Comparison of ENCODE assay signal across 8 cellular contexts in the genomic region with DNA sequence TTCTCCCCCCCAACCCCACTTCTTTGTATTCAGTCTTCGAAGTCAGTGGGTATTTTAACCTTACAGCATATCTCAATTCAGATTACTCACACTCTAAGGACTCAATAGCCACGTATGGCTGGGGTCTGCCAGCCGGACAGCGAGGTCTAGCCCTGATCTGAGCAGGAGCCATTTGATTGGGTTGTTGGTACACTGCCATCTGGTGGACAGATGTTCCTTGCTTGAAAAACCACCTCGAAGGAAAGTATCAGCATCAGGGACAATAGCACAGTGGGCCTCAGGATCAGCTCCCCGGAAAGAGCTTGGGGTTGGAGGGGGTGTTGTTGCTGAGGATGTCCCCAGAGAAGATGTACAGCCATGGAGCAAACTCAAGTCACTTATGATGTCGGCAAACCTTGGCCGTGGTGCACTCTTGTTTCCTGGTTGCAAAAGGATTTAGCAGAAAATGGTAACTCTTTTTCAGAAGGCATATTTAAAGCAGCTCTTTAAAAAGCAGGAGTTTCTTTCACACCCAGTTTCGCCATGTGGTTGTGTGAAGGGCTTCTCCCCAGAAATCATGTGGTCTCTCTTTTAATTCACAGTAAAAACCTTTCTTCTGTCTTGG. TPM values are rescaled to one million over a fixed set of nuclear protein-coding genes. Genes with fewer than 3 reads are reported as not detected.
DNase-seq lines count a peak whose midpoint lies in the region; ATAC-seq lines count a peak whose summit lies in the region.

No MANE protein-coding gene starts in this region.

- no peak overlapping the region for H3K4me3 Mint-ChIP-seq in activated CD4-positive, alpha-beta memory T cell treated with anti-CD3 and anti-CD28 coated beads, Interleukin-2, amount 10 ng/mL, durations not matched to agents 7 days and 5 days
- H3K4me3 Mint-ChIP-seq in effector memory CD8-positive, alpha-beta T cell = no peak overlapping the region
- no peak overlapping the region for H3K4me3 Mint-ChIP-seq in memory B cell

- ATAC-seq in HG03175 (IDR thresholded peaks at IDR 0.05; ENCODE audit: unreplicated experiment) = peak; percentile 68
- peak; percentile 62 for ATAC-seq in effector memory CD8-positive, alpha-beta T cell (replicated peaks)
- peak; percentile 53 for ATAC-seq in memory B cell (ENCODE audit: low read depth)
- no peak for ATAC-seq in HG03521 (IDR thresholded peaks at IDR 0.05; ENCODE audit: unreplicated experiment)

- H3K36me3 Mint-ChIP-seq in activated CD4-positive, alpha-beta memory T cell treated with anti-CD3 and anti-CD28 coated beads, Interleukin-2, amount 10 ng/mL, durations not matched to agents 7 days and 5 days (ENCODE audit: low read depth) = no peaks in the 10 kb centered on the region
- no peaks in the 10 kb centered on the region for H3K36me3 Mint-ChIP-seq in effector memory CD8-positive, alpha-beta T cell (ENCODE audit: insufficient read depth)
- no peaks in the 10 kb centered on the region for H3K36me3 Mint-ChIP-seq in memory B cell

- no peak overlapping the region for H3K27ac Mint-ChIP-seq in activated CD4-positive, alpha-beta memory T cell treated with anti-CD3 and anti-CD28 coated beads, Interleukin-2, amount 10 ng/mL, durations not matched to agents 7 days and 5 days
- H3K27ac Mint-ChIP-seq in effector memory CD8-positive, alpha-beta T cell = no peak overlapping the region
- no peak overlapping the region for H3K27ac Mint-ChIP-seq in memory B cell

- H3K4me1 Mint-ChIP-seq in activated CD4-positive, alpha-beta memory T cell treated with anti-CD3 and anti-CD28 coated beads, Interleukin-2, amount 10 ng/mL, durations not matched to agents 7 days and 5 days = peaks cover 12% of the 10 kb centered on the region
- H3K4me1 Mint-ChIP-seq in effector memory CD8-positive, alpha-beta T cell (ENCODE audit: low read depth in 2 of 2) = peaks cover 5 to 9% of the 10 kb centered on the region in 2 donors
- peaks cover 4% of the 10 kb centered on the region for H3K4me1 Mint-ChIP-seq in memory B cell

- CTCF ChIA-PET in activated CD4-positive, alpha-beta memory T cell treated with anti-CD3 and anti-CD28 coated beads, Interleukin-2, amount 10 ng/mL, durations not matched to agents 7 days and 5 days (lab: Charles Lee) = interaction anchor here (0.7 to 9.7 kb wide), 13 partner anchors 10 to 221 kb away, joined by 3 to 100 read pairs (median 4); no protein-coding TSS in a partner anchor

- H3K9me3 Mint-ChIP-seq in activated CD4-positive, alpha-beta memory T cell treated with anti-CD3 and anti-CD28 coated beads, Interleukin-2, amount 10 ng/mL, durations not matched to agents 7 days and 5 days = no peaks in the 10 kb centered on the region
- no peaks in the 10 kb centered on the region for H3K9me3 Mint-ChIP-seq in effector memory CD8-positive, alpha-beta T cell
- H3K9me3 Mint-ChIP-seq in memory B cell = no peaks in the 10 kb centered on the region

- peaks cover 20% of the 10 kb centered on the region for H3K27me3 Mint-ChIP-seq in activated CD4-positive, alpha-beta memory T cell treated with anti-CD3 and anti-CD28 coated beads, Interleukin-2, amount 10 ng/mL, durations not matched to agents 7 days and 5 days
- H3K27me3 Mint-ChIP-seq in effector memory CD8-positive, alpha-beta T cell = peaks cover 20 to 33% of the 10 kb centered on the region in 2 donors
- peaks cover 27% of the 10 kb centered on the region for H3K27me3 Mint-ChIP-seq in memory B cell

- POLR2A ChIA-PET in activated CD4-positive, alpha-beta memory T cell treated with anti-CD3 and anti-CD28 coated beads, Interleukin-2, amount 10 ng/mL, durations not matched to agents 7 days and 5 days (lab: Charles Lee) = no interaction called here

- DNase-seq in ELR (ENCODE audit: low read depth) (peak; percentile 68), NCI-H82 (lab: John Stamatoyannopoulos, UW) (peak; percentile 74), memory B cell (ENCODE audit: low spot score in 2 of 2) (peak; percentile 46 to 61)
- DNase-seq in activated CD4-positive, alpha-beta memory T cell treated with anti-CD3 and anti-CD28 coated beads, Interleukin-2, amount 10 ng/mL, durations not matched to agents 7 days and 5 days = peak; percentile 51
- DNase-seq in effector memory CD8-positive, alpha-beta T cell = peak; percentile 41 to 53 (median 52)
- peak; percentile 29 for DNase-seq in stimulated activated naive CD4-positive, alpha-beta T cell treated with Interleukin-2 at 50 U/mL for 16 hours (lab: John Stamatoyannopoulos, UW)

RNA-seq across cellular contexts. Expression of a gene that starts 31.7 kb away (rescaled TPM):
- not detected for total RNA-seq in activated CD4-positive, alpha-beta memory T cell treated with anti-CD3 and anti-CD28 coated beads, Interleukin-2, amount 10 ng/mL, durations not matched to agents 7 days and 5 days
